In the genomic region with DNA sequence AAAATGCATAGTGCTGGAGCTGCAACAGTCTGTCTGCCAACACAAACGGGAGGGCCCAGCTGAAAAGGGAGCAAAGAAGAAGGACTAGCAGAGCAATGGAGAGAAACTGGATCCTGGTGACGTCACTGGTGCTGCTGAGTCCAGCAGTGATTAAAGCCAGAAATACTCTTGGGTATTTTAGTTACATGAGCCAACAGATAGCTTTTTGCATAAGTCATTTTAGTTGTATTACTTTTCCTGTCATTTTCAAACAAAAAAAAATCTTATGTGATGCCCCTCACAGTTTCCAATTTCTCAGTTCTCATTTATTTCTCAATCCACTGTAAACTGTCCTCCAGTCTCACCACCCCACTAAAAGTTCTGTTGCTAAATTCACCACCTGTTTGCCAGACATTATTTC, we compare ENCODE assay signal across 11 cellular contexts. TPM values are rescaled to one million over a fixed set of nuclear protein-coding genes. Genes with fewer than 3 reads are reported as not detected.
DNase-seq lines count a peak whose midpoint lies in the region; ATAC-seq and TF ChIP-seq lines count a peak whose summit lies in the region.
"Had no signal": no experiment of that assay in that cellular context is flagged by ENCODE, and none has a peak within 500 bp of the region (broad histone marks: within the 10 kb centered on the region; RNA-seq: fewer than 3 reads in every experiment).

No MANE protein-coding gene starts in this region.

- no peaks in the 10 kb centered on the region for H3K36me3 ChIP-seq in mammary epithelial cell (ENCODE audit: insufficient read depth, low read length)

- H3K4me3 ChIP-seq in mammary epithelial cell (replicated peaks in 1 of 3; ENCODE audit: insufficient read depth in 1 of 3, low read depth in 2 of 3, low read length in 3 of 3) = no peak overlapping the region

- peak; percentile 30 for DNase-seq in HT1080 (ENCODE audit: low read depth)
- DNase-seq in mammary epithelial cell = peak; percentile 10
- DNase-seq in kidney glomerular epithelial cell (lab: John Stamatoyannopoulos, UW) = peak; percentile 19
- DNase-seq in superior temporal gyrus (ENCODE audit: extremely low spot score) = peak; percentile 22
- DNase-seq in activated naive CD4-positive, alpha-beta T cell treated with anti-CD3 and anti-CD28 coated beads, Interleukin-2, amount 10 ng/mL, durations not matched to agents 7 days and 5 days = no peak
- no peak for DNase-seq in MV-4-11 (lab: John Stamatoyannopoulos, UW)
- no peak for DNase-seq in AML-193 (lab: John Stamatoyannopoulos, UW)
- DNase-seq: activated CD4-positive, alpha-beta memory T cell treated with anti-CD3 and anti-CD28 coated beads for 36 hours; central memory CD4-positive, alpha-beta T cell; MM.1S had no signal

- H3K27ac Mint-ChIP-seq in activated naive CD4-positive, alpha-beta T cell treated with anti-CD3 and anti-CD28 coated beads, Interleukin-2, amount 10 ng/mL, durations not matched to agents 7 days and 5 days = no peak overlapping the region
- H3K27ac Mint-ChIP-seq: activated CD4-positive, alpha-beta memory T cell treated with anti-CD3 and anti-CD28 coated beads for 36 hours had no signal

- ATAC-seq in HG02588 (IDR thresholded peaks at IDR 0.05; ENCODE audit: unreplicated experiment) = no peak

- CTCF ChIA-PET in mammary epithelial cell (lab: Charles Lee; ENCODE audit: low non-redundant PET) = no interaction called here
- CTCF ChIA-PET in activated naive CD4-positive, alpha-beta T cell treated with anti-CD3 and anti-CD28 coated beads, Interleukin-2, amount 10 ng/mL, durations not matched to agents 7 days and 5 days (lab: Charles Lee) = no interaction called here

- dilution Hi-C loops in mammary epithelial cell (cut with HindIII; ENCODE audit: low sequenced_read_pairs) = no loop called here

- H3K4me1 ChIP-seq in mammary epithelial cell (ENCODE audit: insufficient read depth, low read length) = peaks cover 14% of the 10 kb centered on the region

- TF ChIP-seq CTCF in mammary epithelial cell (conservative IDR thresholded peaks at IDR 0.05 in 1 of 2, IDR thresholded peaks at IDR 0.05 in 1 of 2; ENCODE audit: extremely low read depth in 1 of 2, insufficient read depth in 1 of 2, low read depth in 1 of 2, low read length in 2 of 2) = no peak

- H3K27me3 ChIP-seq in mammary epithelial cell (ENCODE audit: insufficient read depth, low read length) = no peaks in the 10 kb centered on the region

- H3K4me2 ChIP-seq in mammary epithelial cell (ENCODE audit: insufficient read depth, low read depth, low read length) = no peak overlapping the region

- no peaks in the 10 kb centered on the region for H3K36me3 Mint-ChIP-seq in activated naive CD4-positive, alpha-beta T cell treated with anti-CD3 and anti-CD28 coated beads, Interleukin-2, amount 10 ng/mL, durations not matched to agents 7 days and 5 days
- H3K36me3 Mint-ChIP-seq: activated CD4-positive, alpha-beta memory T cell treated with anti-CD3 and anti-CD28 coated beads for 36 hours had no signal

- in situ Hi-C loops in mammary epithelial cell (cut with MboI; ENCODE audit: low sequenced_read_pairs in 2 of 2) = no loop called here

- BruUV-seq in mammary epithelial cell (replicated peaks; lab: Mats Ljungman, UMichigan) = no TSS peak

- 54% methylated on average over 2 of the region's 2 CpGs for WGBS in mammary epithelial cell (ENCODE audit: low coverage, missing lambda C conversion rate)

- no peak overlapping the region for H3K9ac ChIP-seq in mammary epithelial cell (ENCODE audit: insufficient read depth, low read length)

- H3K9me3 Mint-ChIP-seq in activated naive CD4-positive, alpha-beta T cell treated with anti-CD3 and anti-CD28 coated beads, Interleukin-2, amount 10 ng/mL, durations not matched to agents 7 days and 5 days = no peaks in the 10 kb centered on the region
- H3K9me3 Mint-ChIP-seq: activated CD4-positive, alpha-beta memory T cell treated with anti-CD3 and anti-CD28 coated beads for 36 hours had no signal

- peaks cover 7% of the 10 kb centered on the region for H3K27me3 Mint-ChIP-seq in activated naive CD4-positive, alpha-beta T cell treated with anti-CD3 and anti-CD28 coated beads, Interleukin-2, amount 10 ng/mL, durations not matched to agents 7 days and 5 days

- no peaks in the 10 kb centered on the region for H3K9me3 ChIP-seq in mammary epithelial cell (replicated peaks; ENCODE audit: insufficient read depth, low read length)

- H3K27ac ChIP-seq in mammary epithelial cell (ENCODE audit: insufficient read depth, low read depth, low read length) = no peak overlapping the region

- H2AFZ ChIP-seq in mammary epithelial cell (ENCODE audit: low read depth, low read length) = no peak overlapping the region

- H3K79me2 ChIP-seq in mammary epithelial cell (ENCODE audit: insufficient read depth, low read length) = no peaks in the 10 kb centered on the region

- intact Hi-C loops in mammary epithelial cell (cut with micrococcal nuclease) = no loop called here

- no peaks in the 10 kb centered on the region for H4K20me1 ChIP-seq in mammary epithelial cell (ENCODE audit: insufficient read depth, low read length)

- no peaks in the 10 kb centered on the region for H3K4me1 Mint-ChIP-seq in activated naive CD4-positive, alpha-beta T cell treated with anti-CD3 and anti-CD28 coated beads, Interleukin-2, amount 10 ng/mL, durations not matched to agents 7 days and 5 days

- no peak overlapping the region for H3K4me3 Mint-ChIP-seq in activated naive CD4-positive, alpha-beta T cell treated with anti-CD3 and anti-CD28 coated beads, Interleukin-2, amount 10 ng/mL, durations not matched to agents 7 days and 5 days
- H3K4me3 Mint-ChIP-seq: activated CD4-positive, alpha-beta memory T cell treated with anti-CD3 and anti-CD28 coated beads for 36 hours had no signal

RNA-seq across cellular contexts. Expression of gene NEK7, which starts 38.7 kb away (rescaled TPM):
- 42.7 and 48.7 TPM in 2 replicates for total RNA-seq in HT1080 (2014; rRNA removed; shearing (Covaris generic))
- 55.5 and 66.6 TPM in 2 replicates for polyA plus RNA-seq in HT1080 (2015; cell fraction: cytosol; rRNA removed)
- polyA plus RNA-seq in HT1080 (2015; cell fraction: nucleus; rRNA removed) = 42.6 and 53.1 TPM in 2 replicates
- 10 to 100 TPM; 51.2 to 89.2 TPM for total RNA-seq in mammary epithelial cell
- 48.0 TPM for polyA plus RNA-seq in mammary epithelial cell
- polyA minus RNA-seq in mammary epithelial cell = 71.3 TPM

Comparison
In these comparisons a context has a peak if more than half of its experiments do, and no peak if none do; other contexts are left out.
1. DNase-seq: peak in HT1080 (single experiment), mammary epithelial cell (single experiment), kidney glomerular epithelial cell (single experiment) and superior temporal gyrus (single experiment); none in activated naive CD4-positive, alpha-beta T cell treated with anti-CD3 and anti-CD28 coated beads, Interleukin-2, amount 10 ng/mL, durations not matched to agents 7 days and 5 days (single experiment), MV-4-11 (single experiment) and AML-193 (0 of 2).